Comparison of ENCODE assay signal across 10 cellular contexts in the genomic region with DNA sequence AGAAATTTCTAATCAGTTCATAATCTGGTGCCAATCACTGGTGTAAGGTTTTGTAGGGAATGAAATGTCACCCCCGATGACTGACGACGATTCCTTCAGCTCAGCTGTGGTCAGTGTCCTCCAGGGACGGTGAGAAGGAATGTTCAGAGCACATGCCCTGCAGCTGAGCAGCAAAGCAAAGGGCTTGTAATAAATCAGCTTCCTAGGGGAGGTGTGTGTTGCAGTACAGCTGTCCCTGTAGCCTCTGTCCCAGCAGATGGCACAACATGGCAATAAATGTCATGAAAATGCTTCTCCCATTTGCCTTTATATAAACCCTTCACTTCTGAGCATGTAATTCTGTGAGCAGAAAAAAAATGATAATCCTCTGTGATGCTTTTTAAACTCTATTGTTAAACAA.
A peak's percentile ranks its signal among the peaks of the same experiment; 100 is the strongest.
DNase-seq lines count a peak whose midpoint lies in the region; ATAC-seq, FAIRE-seq and TF ChIP-seq lines count a peak whose summit lies in the region.
"Had no signal": no experiment of that assay in that cellular context is flagged by ENCODE, and none has a peak within 500 bp of the region (broad histone marks: within the 10 kb centered on the region; RNA-seq: fewer than 3 reads in every experiment).

No MANE protein-coding gene starts in this region.

- H3K4me1 ChIP-seq in GM12878 (ENCODE audit: control insufficient read depth, insufficient read depth, low read length): no peaks in the 10 kb centered on the region
- peaks cover 9% of the 10 kb centered on the region for H3K4me1 ChIP-seq in mucosa of descending colon (ENCODE audit: low read depth)

- no peak for TF ChIP-seq POLR2A in GM12878 (IDR thresholded peaks at IDR 0.05; ENCODE audit: low read depth, low read length)

- no peak overlapping the region for H3K9ac ChIP-seq in GM12878 (ENCODE audit: control insufficient read depth, insufficient read depth, low read length)

- WGBS in GM12878 (ENCODE audit: insufficient coverage, insufficient replicate concordance, low lambda C conversion rate, missing lambda C conversion rate): 78% methylated on average over 4 of the region's 4 CpGs

- no TSS peak for BruUV-seq in GM12878 (replicated peaks; lab: Mats Ljungman, UMichigan)

- CTCF ChIA-PET in GM12878 (lab: Yijun Ruan, JAX): interaction anchor here (1.0 to 1.3 kb wide), 2 partner anchors 86 to 248 kb away, joined by 4 read pairs; no protein-coding TSS in a partner anchor

- in situ Hi-C loops in GM12878 (cut with MboI): no loop called here

- H3K4me2 ChIP-seq in GM12878 (ENCODE audit: control insufficient read depth, insufficient read depth): no peak overlapping the region

- TF ChIP-seq CTCF in GM12878 (IDR thresholded peaks at IDR 0.05 in 2 of 3, conservative IDR thresholded peaks at IDR 0.05 in 1 of 3; ENCODE audit: control insufficient read depth in 2 of 3, extremely low read depth in 1 of 3, insufficient read depth in 1 of 3, low read depth in 3 of 3, low read length in 3 of 3) (peak in 2 of 3 experiments; percentile 9 to 48; a peak in 3 of 6 replicates), mucosa of descending colon (IDR thresholded peaks at IDR 0.05) (no peak)

- SMC1A ChIA-PET in GM12878 (lab: Charles Lee; ENCODE audit: uncharacterized antibody, unreplicated experiment): interaction anchor here (1.4 to 2.8 kb wide), 2 partner anchors 12 to 90 kb away, joined by 3 to 14 read pairs; no protein-coding TSS in a partner anchor

- FAIRE-seq in GM12878 (lab: Jason Lieb, UNC): no peak

- H2AFZ ChIP-seq in GM12878 (ENCODE audit: control insufficient read depth, low read depth, low read length): no peak overlapping the region

- POLR2A ChIA-PET in GM12878 (lab: Charles Lee): interaction anchor here (0.8 kb wide), 1 partner anchor 229 kb away, joined by 3 read pairs; no protein-coding TSS in a partner anchor

- RAD21 ChIA-PET in GM12878 (lab: Charles Lee; ENCODE audit: unreplicated experiment): interaction anchor here (1.0 kb wide), 1 partner anchor 249 kb away, joined by 4 read pairs; no protein-coding TSS in a partner anchor

- intact Hi-C loops in GM12878 (cut with micrococcal nuclease; ENCODE audit: unreplicated experiment) (loop anchor here (10.0 kb wide), 1 partner anchor 549 kb away; no protein-coding TSS in a partner anchor), mucosa of descending colon (cut with DNase I, micrococcal nuclease) (no loop called here)

- DNase-seq in ELF-1 (ENCODE audit: low read depth, low spot score): peak; percentile 80
- DNase-seq in NCI-H146 treated with DMSO at 0.1 percent for 48 hours (lab: John Stamatoyannopoulos, UW; ENCODE audit: unreplicated experiment): peak; percentile 42
- DNase-seq in GM12878 (ENCODE audit: low read depth, low spot score): no peak
- DNase-seq in mucosa of descending colon: peak in 2 of 3 donors; percentile 36 to 60
- no peak for DNase-seq in MG63
- DNase-seq in activated T-cell treated with anti-CD3 and anti-CD28 coated beads for 4 hours: no peak
- no peak for DNase-seq in activated naive CD4-positive, alpha-beta T cell treated with Interleukin-2 at 50 U/mL for 16 hours

- no peaks in the 10 kb centered on the region for H4K20me1 ChIP-seq in GM12878 (ENCODE audit: control insufficient read depth, insufficient read depth)

- no peaks in the 10 kb centered on the region for H3K9me3 ChIP-seq in GM12878 (replicated peaks; ENCODE audit: control insufficient read depth, insufficient read depth, low read length)
- no peaks in the 10 kb centered on the region for H3K9me3 ChIP-seq in mucosa of descending colon
- peaks cover 10% of the 10 kb centered on the region for H3K9me3 ChIP-seq in MG63
- H3K9me3 ChIP-seq: thyroid gland had no signal

- no peak for TF ChIP-seq EP300 in GM12878 (IDR thresholded peaks at IDR 0.05; ENCODE audit: borderline replicate concordance in 1 of 2, control insufficient read depth in 1 of 2, low read depth in 2 of 2, low read length in 2 of 2)

- H3K4me3 ChIP-seq in GM12878 (no peak overlapping the region), mucosa of descending colon (no peak overlapping the region), MG63 (no peak overlapping the region)
- H3K4me3 ChIP-seq: lung, thyroid gland had no signal

- peak; percentile 50; the same call in 2 of the 3 replicates for ATAC-seq in GM12878
- ATAC-seq in mucosa of descending colon: peak; percentile 94
- no peak for ATAC-seq in HG03469 (IDR thresholded peaks at IDR 0.05; ENCODE audit: unreplicated experiment)

- no peaks in the 10 kb centered on the region for H3K79me2 ChIP-seq in GM12878 (ENCODE audit: control insufficient read depth, insufficient read depth, low read length)

- no peaks in the 10 kb centered on the region for H3K27me3 ChIP-seq in GM12878 (replicated peaks in 1 of 2; ENCODE audit: control insufficient read depth in 2 of 2, insufficient read depth in 2 of 2, low read length in 1 of 2)
- no peaks in the 10 kb centered on the region for H3K27me3 ChIP-seq in MG63
- H3K27me3 ChIP-seq: thyroid gland had no signal

- no peak overlapping the region for H3K27ac ChIP-seq in GM12878 (ENCODE audit: control insufficient read depth, insufficient read depth)
- H3K27ac ChIP-seq: thyroid gland had no signal

- 0 out of 2 replicates have a peak, but pooled peaks have one; percentile 25 for TF ChIP-seq RAD21 in GM12878 (IDR thresholded peaks at IDR 0.05; ENCODE audit: insufficient read depth, low read depth, low read length)

- H3K36me3 ChIP-seq in GM12878 (ENCODE audit: control insufficient read depth in 2 of 2, insufficient read depth in 2 of 2, low read length in 1 of 2) (peaks cover 0 to 11% of the 10 kb centered on the region in 2 experiments; a peak in 2 of 4 replicates), mucosa of descending colon (ENCODE audit: low read depth) (no peaks in the 10 kb centered on the region), MG63 (no peaks in the 10 kb centered on the region; the same call in 1 of the 2 replicates)
- H3K36me3 ChIP-seq: thyroid gland had no signal

TF ChIP-seq in GM12878, 131 proteins besides CTCF, POLR2A, EP300 and RAD21:
- no peak for TF ChIP-seq RAD51 (IDR thresholded peaks at IDR 0.05)
- no peak for TF ChIP-seq TCF12 (IDR thresholded peaks at IDR 0.05; ENCODE audit: low read depth, low read length)
- TF ChIP-seq IKZF1 (conservative IDR thresholded peaks at IDR 0.05): no peak
- no peak for TF ChIP-seq NKRF (conservative IDR thresholded peaks at IDR 0.05)
- no peak for TF ChIP-seq MEF2B (IDR thresholded peaks at IDR 0.05; ENCODE audit: partially characterized antibody, poor library complexity, severe bottlenecking)

Comparison
In these comparisons a context has a peak if more than half of its experiments do, and no peak if none do; other contexts are left out.
1. DNase-seq: peak in ELF-1 (single experiment), NCI-H146 treated with DMSO at 0.1 percent for 48 hours (single experiment) and mucosa of descending colon (2 of 3); none in GM12878 (single experiment), MG63 (single experiment), activated T-cell treated with anti-CD3 and anti-CD28 coated beads for 4 hours (single experiment) and activated naive CD4-positive, alpha-beta T cell treated with Interleukin-2 at 50 U/mL for 16 hours (single experiment).